In genomic region chr4:93827272-93827947, GRCh38 we compare ENCODE assay signal across 11 cellular contexts. TPM values are rescaled to one million over a fixed set of nuclear protein-coding genes. Genes with fewer than 3 reads are reported as not detected.
DNase-seq lines count a peak whose midpoint lies in the region; ATAC-seq, FAIRE-seq and TF ChIP-seq lines count a peak whose summit lies in the region.
"Had no signal": no experiment of that assay in that cellular context is flagged by ENCODE, and none has a peak within 500 bp of the region (broad histone marks: within the 10 kb centered on the region; RNA-seq: fewer than 3 reads in every experiment).

No MANE protein-coding gene starts in this region.

- TF ChIP-seq CTCF in astrocyte (IDR thresholded peaks at IDR 0.05; ENCODE audit: insufficient read depth, low read depth, low read length) (no peak), thoracic aorta (IDR thresholded peaks at IDR 0.05) (no peak)

- H3K27ac Mint-ChIP-seq in activated T-cell treated with anti-CD3 and anti-CD28 coated beads, Interleukin-2, amount 50 U/mL, for 72 hours, result no peak overlapping the region
- H3K27ac Mint-ChIP-seq in astrocyte (ENCODE audit: unreplicated experiment), result no peak overlapping the region

- no peak for FAIRE-seq in astrocyte (lab: Jason Lieb, UNC)

- no peaks in the 10 kb centered on the region for H3K36me3 ChIP-seq in astrocyte (ENCODE audit: insufficient read depth, low read length)
- no peaks in the 10 kb centered on the region for H3K36me3 ChIP-seq in thoracic aorta
- no peaks in the 10 kb centered on the region for H3K36me3 ChIP-seq in SJCRH30
- H3K36me3 ChIP-seq: esophagus squamous epithelium, ovary had no signal

- peak overlapping the region; percentile 75 to 81 for H3K4me3 Mint-ChIP-seq in activated T-cell treated with anti-CD3 and anti-CD28 coated beads, Interleukin-2, amount 50 U/mL, for 72 hours
- no peak overlapping the region for H3K4me3 Mint-ChIP-seq in activated T-cell treated with anti-CD3 and anti-CD28 coated beads, Interleukin-2, amount 50 U/mL, for 4 hours
- peak overlapping the region; percentile 79 for H3K4me3 Mint-ChIP-seq in astrocyte (ENCODE audit: unreplicated experiment)

- H3K79me2 ChIP-seq in astrocyte (ENCODE audit: insufficient read depth, low read length), result no peaks in the 10 kb centered on the region

- no peaks in the 10 kb centered on the region for H3K9me3 Mint-ChIP-seq in activated T-cell treated with anti-CD3 and anti-CD28 coated beads, Interleukin-2, amount 50 U/mL, for 72 hours
- no peaks in the 10 kb centered on the region for H3K9me3 Mint-ChIP-seq in activated T-cell treated with anti-CD3 and anti-CD28 coated beads, Interleukin-2, amount 50 U/mL, for 4 hours
- H3K9me3 Mint-ChIP-seq in astrocyte (ENCODE audit: unreplicated experiment), result peaks cover 3% of the 10 kb centered on the region

- H2AFZ ChIP-seq in astrocyte (ENCODE audit: low read depth, low read length), result no peak overlapping the region

- H3K27me3 Mint-ChIP-seq in activated T-cell treated with anti-CD3 and anti-CD28 coated beads, Interleukin-2, amount 50 U/mL, for 72 hours (ENCODE audit: low read depth), result peaks cover 64% of the 10 kb centered on the region
- peaks cover 61% of the 10 kb centered on the region for H3K27me3 Mint-ChIP-seq in activated T-cell treated with anti-CD3 and anti-CD28 coated beads, Interleukin-2, amount 50 U/mL, for 4 hours (ENCODE audit: low read depth)
- peaks cover 85% of the 10 kb centered on the region for H3K27me3 Mint-ChIP-seq in astrocyte (ENCODE audit: low read depth, unreplicated experiment)

- H3K27ac ChIP-seq in astrocyte (ENCODE audit: low read depth, low read length) (no peak overlapping the region), thoracic aorta (no peak overlapping the region), SJCRH30 (no peak overlapping the region)
- H3K27ac ChIP-seq: esophagus squamous epithelium, ovary had no signal

- no peaks in the 10 kb centered on the region for H4K20me1 ChIP-seq in astrocyte (ENCODE audit: insufficient read depth, low read length)

- no peak overlapping the region for H3K4me2 ChIP-seq in astrocyte (ENCODE audit: low read length)

- peaks cover 27% of the 10 kb centered on the region for H3K4me1 Mint-ChIP-seq in activated T-cell treated with anti-CD3 and anti-CD28 coated beads, Interleukin-2, amount 50 U/mL, for 72 hours (ENCODE audit: low read depth)
- peaks cover 12% of the 10 kb centered on the region for H3K4me1 Mint-ChIP-seq in activated T-cell treated with anti-CD3 and anti-CD28 coated beads, Interleukin-2, amount 50 U/mL, for 4 hours (ENCODE audit: low read depth)
- peaks cover 5% of the 10 kb centered on the region for H3K4me1 Mint-ChIP-seq in astrocyte (ENCODE audit: low read depth, unreplicated experiment)

- peaks cover 3 to 5% of the 10 kb centered on the region in 2 donors for H3K36me3 Mint-ChIP-seq in activated T-cell treated with anti-CD3 and anti-CD28 coated beads, Interleukin-2, amount 50 U/mL, for 72 hours (ENCODE audit: insufficient read depth in 2 of 2)
- peaks cover 1% of the 10 kb centered on the region for H3K36me3 Mint-ChIP-seq in activated T-cell treated with anti-CD3 and anti-CD28 coated beads, Interleukin-2, amount 50 U/mL, for 4 hours (ENCODE audit: insufficient read depth)
- no peaks in the 10 kb centered on the region for H3K36me3 Mint-ChIP-seq in astrocyte (ENCODE audit: low read depth, unreplicated experiment)

- H3K27me3 ChIP-seq in astrocyte (ENCODE audit: insufficient read depth, low read length) (peaks cover 72% of the 10 kb centered on the region), thoracic aorta (replicated peaks; ENCODE audit: insufficient read depth) (peaks cover 6% of the 10 kb centered on the region), SJCRH30 (peaks cover 14% of the 10 kb centered on the region; the same call in 1 of the 2 replicates)
- H3K27me3 ChIP-seq: ovary had no signal

- no peaks in the 10 kb centered on the region for H3K9me3 ChIP-seq in astrocyte (ENCODE audit: insufficient read depth, low read depth, low read length)
- no peaks in the 10 kb centered on the region for H3K9me3 ChIP-seq in thoracic aorta
- no peaks in the 10 kb centered on the region for H3K9me3 ChIP-seq in SJCRH30 (replicated peaks)
- H3K9me3 ChIP-seq: esophagus squamous epithelium, ovary had no signal

- no peak overlapping the region for H3K4me3 ChIP-seq in astrocyte (ENCODE audit: insufficient read depth, low read depth, low read length)
- peak overlapping the region; percentile 71 for H3K4me3 ChIP-seq in thoracic aorta
- H3K4me3 ChIP-seq in SJCRH30, result no peak overlapping the region
- H3K4me3 ChIP-seq: ovary had no signal

- no peak for ATAC-seq in activated T-cell treated with anti-CD3 and anti-CD28 coated beads, Interleukin-2, amount 50 U/mL, for 72 hours (replicated peaks in 1 of 2)
- no peak for ATAC-seq in activated T-cell treated with anti-CD3 and anti-CD28 coated beads, Interleukin-2, amount 50 U/mL, for 4 hours
- ATAC-seq in thoracic aorta (ENCODE audit: insufficient number of reproducible peaks, low FRiP score, low read depth), result no peak

- H3K4me1 ChIP-seq in astrocyte (ENCODE audit: insufficient read depth, low read length) (peaks cover 5% of the 10 kb centered on the region), thoracic aorta (ENCODE audit: control insufficient read depth in 1 of 2, low read depth in 2 of 2) (peaks cover 9 to 28% of the 10 kb centered on the region in 2 donors), SJCRH30 (no peaks in the 10 kb centered on the region)

- DNase-seq in activated T-cell treated with anti-CD3 and anti-CD28 coated beads, Interleukin-2, amount 50 U/mL, for 72 hours, result no peak
- DNase-seq in activated T-cell treated with anti-CD3 and anti-CD28 coated beads, Interleukin-2, amount 50 U/mL, for 4 hours, result no peak
- no peak for DNase-seq in astrocyte (ENCODE audit: low read depth)
- DNase-seq in iPS-NIHi7 (ENCODE audit: extremely low spot score), result peak; percentile 87
- DNase-seq in thoracic aorta (ENCODE audit: low spot score), result no peak
- no peak for DNase-seq in NCI-H2227 treated with DMSO at 0.1 percent for 48 hours (lab: John Stamatoyannopoulos, UW)
- no peak for DNase-seq in middle frontal gyrus (ENCODE audit: extremely low spot score, low spot score)
- no peak for DNase-seq in SJCRH30
- DNase-seq: esophagus squamous epithelium, NCI-H187 treated with DMSO at 0.1 percent for 48 hours, ovary had no signal

- H3K9ac ChIP-seq in astrocyte (ENCODE audit: low read length), result no peak overlapping the region

RNA-seq across cellular contexts. Expression of gene ATOH1, which starts 1.1 kb away (rescaled TPM):
- total RNA-seq in activated T-cell treated with anti-CD3 and anti-CD28 coated beads, Interleukin-2, amount 50 U/mL, for 72 hours, result not detected
- not detected for total RNA-seq in activated T-cell treated with anti-CD3 and anti-CD28 coated beads, Interleukin-2, amount 50 U/mL, for 4 hours
- total RNA-seq in astrocyte, result not detected in 2 replicates
- not detected for total RNA-seq in thoracic aorta
- total RNA-seq in SJCRH30 (2014; rRNA removed; shearing (Covaris generic)), result not detected in 2 replicates
- total RNA-seq: esophagus squamous epithelium, ovary had no signal
